1 cellular context compared by ENCODE assay signal in the genomic region with DNA sequence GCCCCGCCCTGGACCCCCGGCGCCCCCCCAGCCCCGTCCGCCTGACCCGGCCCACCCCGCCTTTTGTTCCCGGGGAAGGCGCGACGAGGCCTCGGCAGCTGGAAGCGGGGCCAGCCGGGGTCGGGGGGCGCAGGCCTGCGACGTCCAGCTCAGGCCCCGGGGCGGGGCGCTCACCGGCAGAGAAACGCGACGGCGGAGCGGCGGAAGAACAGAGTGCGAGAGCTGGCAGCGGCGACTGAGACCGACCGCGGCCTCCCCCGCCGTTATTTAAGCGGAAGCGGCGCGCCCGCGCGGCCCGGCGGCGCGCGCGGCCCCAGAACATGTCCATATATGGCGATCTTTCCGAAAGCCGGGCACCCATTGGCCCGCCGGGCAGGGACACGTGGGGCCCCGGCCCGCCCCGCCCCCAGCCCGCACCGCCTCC.
A peak's percentile ranks its signal among the peaks of the same experiment; 100 is the strongest.
TF ChIP-seq lines count a peak whose summit lies in the region.

TSS of gene ACTG1 (minus strand) at position 240 of the 424 bp plus-strand sequence. CDS start 445 bp downstream, outside the sequence.

TF ChIP-seq in HepG2, 621 proteins besides CTCF, POLR2A, EP300 and RAD21 (continued from another document and continues in another):
- TF ChIP-seq, protein P1, sequence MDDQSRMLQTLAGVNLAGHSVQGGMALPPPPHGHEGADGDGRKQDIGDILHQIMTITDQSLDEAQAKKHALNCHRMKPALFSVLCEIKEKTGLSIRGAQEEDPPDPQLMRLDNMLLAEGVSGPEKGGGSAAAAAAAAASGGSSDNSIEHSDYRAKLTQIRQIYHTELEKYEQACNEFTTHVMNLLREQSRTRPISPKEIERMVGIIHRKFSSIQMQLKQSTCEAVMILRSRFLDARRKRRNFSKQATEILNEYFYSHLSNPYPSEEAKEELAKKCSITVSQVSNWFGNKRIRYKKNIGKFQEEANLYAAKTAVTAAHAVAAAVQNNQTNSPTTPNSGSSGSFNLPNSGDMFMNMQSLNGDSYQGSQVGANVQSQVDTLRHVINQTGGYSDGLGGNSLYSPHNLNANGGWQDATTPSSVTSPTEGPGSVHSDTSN (CRISPR knock-in tag; IDR thresholded peaks at IDR 0.05; ENCODE audit: borderline replicate concordance): 0 out of 2 replicates have a peak, but pooled peaks have one; percentile 9
- TF ChIP-seq TMF1 (CRISPR knock-in tag; IDR thresholded peaks at IDR 0.05; ENCODE audit: low read depth) (peak; percentile 63; the same call in 1 of the 2 replicates), NAIF1 (CRISPR knock-in tag; IDR thresholded peaks at IDR 0.05; ENCODE audit: borderline replicate concordance) (no peak), NKX3-1 (CRISPR knock-in tag; IDR thresholded peaks at IDR 0.05) (peak; percentile 82; the same call in 1 of the 2 replicates), ZNF329 (CRISPR knock-in tag; IDR thresholded peaks at IDR 0.05; ENCODE audit: low read depth) (peak; percentile 44; the same call in 1 of the 2 replicates), EED (CRISPR knock-in tag; IDR thresholded peaks at IDR 0.05) (no peak; the same call in 1 of the 2 replicates), ZFP82 (CRISPR knock-in tag; IDR thresholded peaks at IDR 0.05; ENCODE audit: borderline replicate concordance) (peak; percentile 97; the same call in 1 of the 2 replicates), MYC (CRISPR knock-in tag; IDR thresholded peaks at IDR 0.05; ENCODE audit: borderline replicate concordance) (peak; percentile 56; the same call in 1 of the 2 replicates), IRX3 (CRISPR knock-in tag; IDR thresholded peaks at IDR 0.05; ENCODE audit: borderline replicate concordance, low read depth) (peak; percentile 65; the same call in 1 of the 2 replicates), HNRNPH1 (optimal IDR thresholded peaks at IDR 0.05; ENCODE audit: low read depth, low read length) (no peak), TEF (CRISPR knock-in tag; IDR thresholded peaks at IDR 0.05) (no peak), HOXA5 (CRISPR knock-in tag; IDR thresholded peaks at IDR 0.05) (peak; percentile 85), ZNF138 (CRISPR knock-in tag; IDR thresholded peaks at IDR 0.05; ENCODE audit: low read depth) (0 out of 2 replicates have a peak, but pooled peaks have one; percentile 35), POGK (CRISPR knock-in tag; conservative IDR thresholded peaks at IDR 0.05) (peak; percentile 44; the same call in 1 of the 2 replicates), GATA4 (IDR thresholded peaks at IDR 0.05; ENCODE audit: borderline replicate concordance, low read depth) (peak; percentile 84; the same call in 1 of the 2 replicates), ATF1 (CRISPR knock-in tag; IDR thresholded peaks at IDR 0.05) (no peak), ZBTB39 (CRISPR knock-in tag; IDR thresholded peaks at IDR 0.05) (peak; percentile 9; the same call in 1 of the 2 replicates), ZNF431 (CRISPR knock-in tag; IDR thresholded peaks at IDR 0.05; ENCODE audit: borderline replicate concordance, low read depth) (0 out of 2 replicates have a peak, but pooled peaks have one; percentile 27), ZNF747 (CRISPR knock-in tag; IDR thresholded peaks at IDR 0.05; ENCODE audit: borderline replicate concordance) (peak; percentile 44), MAF1 (CRISPR knock-in tag; IDR thresholded peaks at IDR 0.05; ENCODE audit: borderline replicate concordance) (0 out of 2 replicates have a peak, but pooled peaks have one; percentile 1), ZNF672 (CRISPR knock-in tag; IDR thresholded peaks at IDR 0.05) (0 out of 2 replicates have a peak, but pooled peaks have one; percentile 16), SP1 (IDR thresholded peaks at IDR 0.05) (no peak), SP1 (CRISPR knock-in tag; IDR thresholded peaks at IDR 0.05) (peak; percentile 22), MBNL3 (CRISPR knock-in tag; conservative IDR thresholded peaks at IDR 0.05) (0 out of 2 replicates have a peak, but pooled peaks have one; percentile 79), HDAC6 (IDR thresholded peaks at IDR 0.05; ENCODE audit: low read depth, low read length) (no peak), ZNF530 (CRISPR knock-in tag; IDR thresholded peaks at IDR 0.05; ENCODE audit: low read depth) (no peak), NFYC (CRISPR knock-in tag; IDR thresholded peaks at IDR 0.05) (peak; percentile 67; the same call in 1 of the 2 replicates), YY1 (IDR thresholded peaks at IDR 0.05; ENCODE audit: insufficient read depth, insufficient replicate concordance, low read depth, low read length) (peak; percentile 81), FOSL1 (CRISPR knock-in tag; IDR thresholded peaks at IDR 0.05; ENCODE audit: borderline replicate concordance) (no peak), FOXA3 (CRISPR knock-in tag; IDR thresholded peaks at IDR 0.05) (peak; percentile 35; the same call in 1 of the 2 replicates), ZNF263 (CRISPR knock-in tag; IDR thresholded peaks at IDR 0.05) (0 out of 2 replicates have a peak, but pooled peaks have one; percentile 28), ATF7 (IDR thresholded peaks at IDR 0.05) (no peak), ATF7 (CRISPR knock-in tag; IDR thresholded peaks at IDR 0.05) (no peak), ZFY (CRISPR knock-in tag; IDR thresholded peaks at IDR 0.05) (peak; percentile 90), ZNF124 (CRISPR knock-in tag; IDR thresholded peaks at IDR 0.05) (0 out of 2 replicates have a peak, but pooled peaks have one; percentile 29), SALL1 (CRISPR knock-in tag; IDR thresholded peaks at IDR 0.05) (peak; percentile 64; the same call in 1 of the 2 replicates), NCOA2 (CRISPR knock-in tag; IDR thresholded peaks at IDR 0.05) (peak; percentile 22; the same call in 1 of the 2 replicates), SRF (IDR thresholded peaks at IDR 0.05; ENCODE audit: low read depth, low read length) (peak; percentile 99)
- TF ChIP-seq, protein P2, sequence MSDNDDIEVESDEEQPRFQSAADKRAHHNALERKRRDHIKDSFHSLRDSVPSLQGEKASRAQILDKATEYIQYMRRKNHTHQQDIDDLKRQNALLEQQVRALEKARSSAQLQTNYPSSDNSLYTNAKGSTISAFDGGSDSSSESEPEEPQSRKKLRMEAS (IDR thresholded peaks at IDR 0.05): peak; percentile 77
- TF ChIP-seq, protein P3, sequence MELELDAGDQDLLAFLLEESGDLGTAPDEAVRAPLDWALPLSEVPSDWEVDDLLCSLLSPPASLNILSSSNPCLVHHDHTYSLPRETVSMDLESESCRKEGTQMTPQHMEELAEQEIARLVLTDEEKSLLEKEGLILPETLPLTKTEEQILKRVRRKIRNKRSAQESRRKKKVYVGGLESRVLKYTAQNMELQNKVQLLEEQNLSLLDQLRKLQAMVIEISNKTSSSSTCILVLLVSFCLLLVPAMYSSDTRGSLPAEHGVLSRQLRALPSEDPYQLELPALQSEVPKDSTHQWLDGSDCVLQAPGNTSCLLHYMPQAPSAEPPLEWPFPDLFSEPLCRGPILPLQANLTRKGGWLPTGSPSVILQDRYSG (CRISPR knock-in tag; IDR thresholded peaks at IDR 0.05): no peak
- TF ChIP-seq, protein P4, sequence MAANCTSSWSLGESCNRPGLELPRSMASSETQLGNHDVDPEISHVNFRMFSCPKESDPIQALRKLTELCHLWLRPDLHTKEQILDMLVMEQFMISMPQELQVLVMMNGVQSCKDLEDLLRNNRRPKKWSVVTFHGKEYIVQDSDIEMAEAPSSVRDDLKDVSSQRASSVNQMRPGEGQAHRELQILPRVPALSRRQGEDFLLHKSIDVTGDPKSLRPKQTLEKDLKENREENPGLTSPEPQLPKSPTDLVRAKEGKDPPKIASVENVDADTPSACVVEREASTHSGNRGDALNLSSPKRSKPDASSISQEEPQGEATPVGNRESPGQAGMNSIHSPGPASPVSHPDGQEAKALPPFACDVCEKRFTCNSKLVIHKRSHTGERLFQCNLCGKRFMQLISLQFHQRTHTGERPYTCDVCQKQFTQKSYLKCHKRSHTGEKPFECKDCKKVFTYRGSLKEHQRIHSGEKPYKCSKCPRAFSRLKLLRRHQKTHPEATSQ (CRISPR knock-in tag; IDR thresholded peaks at IDR 0.05; ENCODE audit: borderline replicate concordance): 0 out of 2 replicates have a peak, but pooled peaks have one; percentile 38
- TF ChIP-seq, protein P5, sequence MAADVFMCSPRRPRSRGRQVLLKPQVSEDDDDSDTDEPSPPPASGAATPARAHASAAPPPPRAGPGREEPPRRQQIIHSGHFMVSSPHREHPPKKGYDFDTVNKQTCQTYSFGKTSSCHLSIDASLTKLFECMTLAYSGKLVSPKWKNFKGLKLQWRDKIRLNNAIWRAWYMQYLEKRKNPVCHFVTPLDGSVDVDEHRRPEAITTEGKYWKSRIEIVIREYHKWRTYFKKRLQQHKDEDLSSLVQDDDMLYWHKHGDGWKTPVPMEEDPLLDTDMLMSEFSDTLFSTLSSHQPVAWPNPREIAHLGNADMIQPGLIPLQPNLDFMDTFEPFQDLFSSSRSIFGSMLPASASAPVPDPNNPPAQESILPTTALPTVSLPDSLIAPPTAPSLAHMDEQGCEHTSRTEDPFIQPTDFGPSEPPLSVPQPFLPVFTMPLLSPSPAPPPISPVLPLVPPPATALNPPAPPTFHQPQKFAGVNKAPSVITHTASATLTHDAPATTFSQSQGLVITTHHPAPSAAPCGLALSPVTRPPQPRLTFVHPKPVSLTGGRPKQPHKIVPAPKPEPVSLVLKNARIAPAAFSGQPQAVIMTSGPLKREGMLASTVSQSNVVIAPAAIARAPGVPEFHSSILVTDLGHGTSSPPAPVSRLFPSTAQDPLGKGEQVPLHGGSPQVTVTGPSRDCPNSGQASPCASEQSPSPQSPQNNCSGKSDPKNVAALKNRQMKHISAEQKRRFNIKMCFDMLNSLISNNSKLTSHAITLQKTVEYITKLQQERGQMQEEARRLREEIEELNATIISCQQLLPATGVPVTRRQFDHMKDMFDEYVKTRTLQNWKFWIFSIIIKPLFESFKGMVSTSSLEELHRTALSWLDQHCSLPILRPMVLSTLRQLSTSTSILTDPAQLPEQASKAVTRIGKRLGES (CRISPR knock-in tag; IDR thresholded peaks at IDR 0.05; ENCODE audit: borderline replicate concordance): peak; percentile 60; the same call in 1 of the 2 replicates
- TF ChIP-seq, protein P6, sequence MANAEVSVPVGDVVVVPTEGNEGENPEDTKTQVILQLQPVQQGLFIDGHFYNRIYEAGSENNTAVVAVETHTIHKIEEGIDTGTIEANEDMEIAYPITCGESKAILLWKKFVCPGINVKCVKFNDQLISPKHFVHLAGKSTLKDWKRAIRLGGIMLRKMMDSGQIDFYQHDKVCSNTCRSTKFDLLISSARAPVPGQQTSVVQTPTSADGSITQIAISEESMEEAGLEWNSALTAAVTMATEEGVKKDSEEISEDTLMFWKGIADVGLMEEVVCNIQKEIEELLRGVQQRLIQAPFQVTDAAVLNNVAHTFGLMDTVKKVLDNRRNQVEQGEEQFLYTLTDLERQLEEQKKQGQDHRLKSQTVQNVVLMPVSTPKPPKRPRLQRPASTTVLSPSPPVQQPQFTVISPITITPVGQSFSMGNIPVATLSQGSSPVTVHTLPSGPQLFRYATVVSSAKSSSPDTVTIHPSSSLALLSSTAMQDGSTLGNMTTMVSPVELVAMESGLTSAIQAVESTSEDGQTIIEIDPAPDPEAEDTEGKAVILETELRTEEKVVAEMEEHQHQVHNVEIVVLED (CRISPR knock-in tag; IDR thresholded peaks at IDR 0.05; ENCODE audit: borderline replicate concordance): no peak; the same call in 1 of the 2 replicates
